ENCODE assay signal across 8 cellular contexts in genomic region chr2:10302479-10303173, GRCh38. TPM values are rescaled to one million over a fixed set of nuclear protein-coding genes. Genes with fewer than 3 reads are reported as not detected.
A peak's percentile ranks its signal among the peaks of the same experiment; 100 is the strongest.
DNase-seq lines count a peak whose midpoint lies in the region; ATAC-seq and TF ChIP-seq lines count a peak whose summit lies in the region.

HPCAL1 (plus strand) TSS chr2:10302904; CDS start chr2:10419758, 116,854 bp downstream.

- CTCF ChIA-PET in Panc1 (lab: Charles Lee) = interaction anchor here (0.6 to 2.0 kb wide), 3 partner anchors 16 to 787 kb away, joined by 5 to 8 read pairs (median 5); no protein-coding TSS in a partner anchor

- peak; percentile 74 for ATAC-seq in GM21381 (IDR thresholded peaks at IDR 0.05; ENCODE audit: unreplicated experiment)
- peak; percentile 87 for ATAC-seq in Panc1
- ATAC-seq in naive B cell (ENCODE audit: low read depth in 2 of 2) = peak; percentile 71 to 72
- peak; percentile 80 to 89 for ATAC-seq in stimulated activated naive B cell treated with anti-CD40 and anti-IgM and Interleukin-4, amounts not matched to agents 10 μg/mL and 1 μg/mL and 100 μg/mL, for 72 hours (replicated peaks)

- H3K4me3 ChIP-seq in HUES48 (ENCODE audit: low read depth, low read length) (peak within 1 kb of the TSS; percentile 73), Panc1 (ENCODE audit: low read depth in 2 of 2, low read length in 2 of 2) (peak within 1 kb of the TSS; percentile 88 to 94)

- H3K9me3 ChIP-seq in HUES48 (ENCODE audit: control insufficient read depth, insufficient read depth, low read length) = no peaks in the 10 kb centered on the region
- H3K9me3 ChIP-seq in Panc1 (ENCODE audit: control insufficient read depth, insufficient read depth, low read depth, low read length) = no peaks in the 10 kb centered on the region

- H3K9me3 Mint-ChIP-seq in naive B cell = peaks cover 0 to 2% (median 0%) of the 10 kb centered on the region in 7 donors
- H3K9me3 Mint-ChIP-seq in stimulated activated naive B cell treated with anti-CD40 and anti-IgM and Interleukin-4, amounts not matched to agents 10 μg/mL and 1 μg/mL and 100 μg/mL, for 72 hours = peaks cover 0 to 2% of the 10 kb centered on the region in 2 donors

- H3K36me3 ChIP-seq in HUES48 (ENCODE audit: control insufficient read depth, insufficient read depth, low read length) = no peaks in the 10 kb centered on the region
- H3K36me3 ChIP-seq in Panc1 (ENCODE audit: control insufficient read depth, insufficient read depth, low read length) = no peaks in the 10 kb centered on the region; the same call in none of the 2 replicates

- no TSS peak for BruUV-seq in Panc1 (replicated peaks; lab: Mats Ljungman, UMichigan)

- peaks cover 39% of the 10 kb centered on the region for H3K27me3 ChIP-seq in HUES48 (ENCODE audit: control insufficient read depth, insufficient read depth, low read length)
- no peaks in the 10 kb centered on the region for H3K27me3 ChIP-seq in Panc1 (ENCODE audit: control insufficient read depth, insufficient read depth, low read length)

- no peaks in the 10 kb centered on the region for H3K36me3 Mint-ChIP-seq in naive B cell
- peaks cover 0 to 3% of the 10 kb centered on the region in 2 donors for H3K36me3 Mint-ChIP-seq in stimulated activated naive B cell treated with anti-CD40 and anti-IgM and Interleukin-4, amounts not matched to agents 10 μg/mL and 1 μg/mL and 100 μg/mL, for 72 hours

- intact Hi-C loops in Panc1 (cut with micrococcal nuclease; ENCODE audit: unreplicated experiment) = loop anchor here (10.0 kb wide), 1 partner anchor 158 kb away; no protein-coding TSS in a partner anchor

- H3K9ac ChIP-seq in HUES48 (ENCODE audit: low read depth, low read length) = no peak within 1 kb of the TSS; the same call in 1 of the 2 replicates

- no peak within 1 kb of the TSS for H3K27ac ChIP-seq in HUES48 (ENCODE audit: low read depth, low read length)
- H3K27ac ChIP-seq in Panc1 (ENCODE audit: low read length) = peak within 1 kb of the TSS; percentile 91

- peak within 1 kb of the TSS; percentile 71 to 95 (median 90) for H3K27ac Mint-ChIP-seq in naive B cell
- peak within 1 kb of the TSS; percentile 86 for H3K27ac Mint-ChIP-seq in stimulated activated naive B cell treated with anti-CD40 and anti-IgM and Interleukin-4, amounts not matched to agents 10 μg/mL and 1 μg/mL and 100 μg/mL, for 72 hours

- POLR2A ChIA-PET in Panc1 (lab: Charles Lee) = interaction anchor here (0.6 to 1.8 kb wide), 4 partner anchors 13 to 459 kb away, joined by 3 to 7 read pairs (median 4); partner anchors contain the start of gene TAF1B

- H3K4me3 Mint-ChIP-seq in naive B cell = peak within 1 kb of the TSS; percentile 93 to 97 (median 96)
- peak within 1 kb of the TSS; percentile 89 to 99 for H3K4me3 Mint-ChIP-seq in stimulated activated naive B cell treated with anti-CD40 and anti-IgM and Interleukin-4, amounts not matched to agents 10 μg/mL and 1 μg/mL and 100 μg/mL, for 72 hours

- in situ Hi-C loops in Panc1 (cut with HindIII; ENCODE audit: low pct_unique_long_range_greater_than_20kb, low sequenced_read_pairs) = no loop called here

- H3K4me1 Mint-ChIP-seq in naive B cell = peaks cover 40 to 63% (median 59%) of the 10 kb centered on the region in 3 donors
- H3K4me1 Mint-ChIP-seq in stimulated activated naive B cell treated with anti-CD40 and anti-IgM and Interleukin-4, amounts not matched to agents 10 μg/mL and 1 μg/mL and 100 μg/mL, for 72 hours = peaks cover 49 to 77% of the 10 kb centered on the region in 2 donors

- peak; percentile 82 for TF ChIP-seq CTCF in Panc1 (IDR thresholded peaks at IDR 0.05)

- peaks cover 15% of the 10 kb centered on the region for H3K4me1 ChIP-seq in HUES48 (ENCODE audit: control insufficient read depth, insufficient read depth, low read length)
- H3K4me1 ChIP-seq in Panc1 (ENCODE audit: control insufficient read depth, insufficient read depth, low read length) = peaks cover 52% of the 10 kb centered on the region

- no peaks in the 10 kb centered on the region for H3K27me3 Mint-ChIP-seq in naive B cell
- H3K27me3 Mint-ChIP-seq in stimulated activated naive B cell treated with anti-CD40 and anti-IgM and Interleukin-4, amounts not matched to agents 10 μg/mL and 1 μg/mL and 100 μg/mL, for 72 hours = no peaks in the 10 kb centered on the region

- peak; percentile 73 for DNase-seq in DMS 273 treated with DMSO at 0.1 percent for 48 hours (lab: John Stamatoyannopoulos, UW)
- no peak for DNase-seq in Panc1 (ENCODE audit: low read depth, low spot score)
- peak; percentile 76 for DNase-seq in activated T-helper 1 cell treated with Interleukin-2 at 50 U/mL for 16 hours (ENCODE audit: low read depth)
- DNase-seq in fibroblast of gingiva (ENCODE audit: low read depth) = peak; percentile 83
- peak; percentile 86 for DNase-seq in naive B cell
- peak; percentile 85 for DNase-seq in stimulated activated naive B cell treated with anti-CD40 and anti-IgM and Interleukin-4, amounts not matched to agents 10 μg/mL and 1 μg/mL and 100 μg/mL, for 72 hours

RNA-seq across cellular contexts. Expression of gene HPCAL1, which starts in this region (rescaled TPM):
- total RNA-seq in Panc1 (2021; ENCODE audit: unreplicated experiment) = 234 TPM
- 556 TPM for polyA plus RNA-seq in Panc1 (2012; ENCODE audit: insufficient read length)
- polyA plus RNA-seq in naive B cell (ENCODE audit: low read depth in 6 of 6) = 10 to 100 TPM; 49.1 to 92.1 (median 66.7) TPM
